Comparison of ENCODE assay signal across 16 cellular contexts in genomic region chr2:43405829-43406228, GRCh38.
DNase-seq lines count a peak whose midpoint lies in the region; ATAC-seq, FAIRE-seq and TF ChIP-seq lines count a peak whose summit lies in the region.
"Had no signal": no experiment of that assay in that cellular context is flagged by ENCODE, and none has a peak within 500 bp of the region (broad histone marks: within the 10 kb centered on the region; RNA-seq: fewer than 3 reads in every experiment).

No MANE protein-coding gene starts in this region.

- no peaks in the 10 kb centered on the region for H3K36me3 ChIP-seq in left ventricle myocardium inferior
- H3K36me3 ChIP-seq: ovary, thoracic aorta had no signal

- no peaks in the 10 kb centered on the region for H3K9me3 ChIP-seq in left ventricle myocardium inferior (replicated peaks)
- H3K9me3 ChIP-seq: ovary, thoracic aorta had no signal

- H3K4me1 ChIP-seq in left ventricle myocardium inferior: peaks cover 25% of the 10 kb centered on the region

- H3K27ac ChIP-seq in left ventricle myocardium inferior (replicated peaks): peak overlapping the region; percentile 45
- H3K27ac ChIP-seq: ovary, thoracic aorta had no signal

- ATAC-seq in sciatic nerve: peak; percentile 74
- no peak for ATAC-seq in left colon
- ATAC-seq: left lobe of liver had no signal

- FAIRE-seq in GM18507 (lab: Jason Lieb, UNC): peak; percentile 76
- FAIRE-seq: HepG2 had no signal

- H3K4me3 ChIP-seq in left ventricle myocardium inferior: no peak overlapping the region
- H3K4me3 ChIP-seq: ovary, thoracic aorta had no signal

- no peak for TF ChIP-seq CTCF in left ventricle myocardium inferior (IDR thresholded peaks at IDR 0.05; ENCODE audit: borderline replicate concordance)

- intact Hi-C loops in left ventricle myocardium inferior (cut with micrococcal nuclease) (no loop called here), sciatic nerve (cut with DNase I) (no loop called here), left colon (cut with DNase I, micrococcal nuclease) (no loop called here)

- H3K27me3 ChIP-seq in left ventricle myocardium inferior (ENCODE audit: low read depth): no peaks in the 10 kb centered on the region
- H3K27me3 ChIP-seq: ovary had no signal

- DNase-seq in GM18507 (ENCODE audit: extremely low spot score, insufficient read length, low read depth): no peak
- DNase-seq in RPMI7951 (ENCODE audit: low read depth): peak; percentile 50
- no peak for DNase-seq in left ventricle myocardium inferior
- DNase-seq in sciatic nerve (ENCODE audit: low spot score): no peak
- no peak for DNase-seq in left colon
- DNase-seq in NCI-H1930 (lab: John Stamatoyannopoulos, UW): no peak
- no peak for DNase-seq in T-helper 1 cell
- DNase-seq: central memory CD4-positive, alpha-beta T cell; foreskin fibroblast; NCI-H2081 treated with DMSO at 0.1 percent for 48 hours; NCI-H510A treated with DMSO at 0.1 percent for 48 hours; ovary; SIG-M5 had no signal
